Comparison of ENCODE assay signal across 1 cellular context in the genomic region with DNA sequence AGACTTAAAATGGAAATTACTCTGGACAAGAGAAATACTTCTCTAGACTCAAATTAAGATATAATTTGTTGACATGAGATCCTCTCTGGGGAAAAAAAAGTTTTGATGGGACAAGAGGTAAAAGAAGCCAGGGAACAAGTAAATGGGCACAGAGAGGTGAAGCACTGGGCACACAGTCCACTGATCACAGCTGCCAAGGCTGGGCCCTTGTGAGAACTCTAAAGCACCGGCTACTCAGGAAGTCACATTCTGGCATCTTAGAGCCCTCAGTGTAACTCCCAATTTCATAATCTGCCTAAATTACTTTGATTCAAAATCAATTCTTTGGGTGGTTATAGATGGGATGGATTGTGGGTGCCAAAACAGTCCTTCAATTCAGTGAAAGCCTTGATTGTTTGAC.
TF ChIP-seq lines count a peak whose summit lies in the region.

No MANE protein-coding gene starts in this region.

TF ChIP-seq in GM12878, 131 proteins besides CTCF, POLR2A, EP300 and RAD21 (continued from another document):
- TF ChIP-seq, protein P1, sequence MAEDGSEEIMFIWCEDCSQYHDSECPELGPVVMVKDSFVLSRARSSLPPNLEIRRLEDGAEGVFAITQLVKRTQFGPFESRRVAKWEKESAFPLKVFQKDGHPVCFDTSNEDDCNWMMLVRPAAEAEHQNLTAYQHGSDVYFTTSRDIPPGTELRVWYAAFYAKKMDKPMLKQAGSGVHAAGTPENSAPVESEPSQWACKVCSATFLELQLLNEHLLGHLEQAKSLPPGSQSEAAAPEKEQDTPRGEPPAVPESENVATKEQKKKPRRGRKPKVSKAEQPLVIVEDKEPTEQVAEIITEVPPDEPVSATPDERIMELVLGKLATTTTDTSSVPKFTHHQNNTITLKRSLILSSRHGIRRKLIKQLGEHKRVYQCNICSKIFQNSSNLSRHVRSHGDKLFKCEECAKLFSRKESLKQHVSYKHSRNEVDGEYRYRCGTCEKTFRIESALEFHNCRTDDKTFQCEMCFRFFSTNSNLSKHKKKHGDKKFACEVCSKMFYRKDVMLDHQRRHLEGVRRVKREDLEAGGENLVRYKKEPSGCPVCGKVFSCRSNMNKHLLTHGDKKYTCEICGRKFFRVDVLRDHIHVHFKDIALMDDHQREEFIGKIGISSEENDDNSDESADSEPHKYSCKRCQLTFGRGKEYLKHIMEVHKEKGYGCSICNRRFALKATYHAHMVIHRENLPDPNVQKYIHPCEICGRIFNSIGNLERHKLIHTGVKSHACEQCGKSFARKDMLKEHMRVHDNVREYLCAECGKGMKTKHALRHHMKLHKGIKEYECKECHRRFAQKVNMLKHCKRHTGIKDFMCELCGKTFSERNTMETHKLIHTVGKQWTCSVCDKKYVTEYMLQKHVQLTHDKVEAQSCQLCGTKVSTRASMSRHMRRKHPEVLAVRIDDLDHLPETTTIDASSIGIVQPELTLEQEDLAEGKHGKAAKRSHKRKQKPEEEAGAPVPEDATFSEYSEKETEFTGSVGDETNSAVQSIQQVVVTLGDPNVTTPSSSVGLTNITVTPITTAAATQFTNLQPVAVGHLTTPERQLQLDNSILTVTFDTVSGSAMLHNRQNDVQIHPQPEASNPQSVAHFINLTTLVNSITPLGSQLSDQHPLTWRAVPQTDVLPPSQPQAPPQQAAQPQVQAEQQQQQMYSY (CRISPR knock-in tag; IDR thresholded peaks at IDR 0.05), result no peak
- no peak for TF ChIP-seq NRF1 (conservative IDR thresholded peaks at IDR 0.05; ENCODE audit: low read depth, low read length)
- TF ChIP-seq, protein P2, sequence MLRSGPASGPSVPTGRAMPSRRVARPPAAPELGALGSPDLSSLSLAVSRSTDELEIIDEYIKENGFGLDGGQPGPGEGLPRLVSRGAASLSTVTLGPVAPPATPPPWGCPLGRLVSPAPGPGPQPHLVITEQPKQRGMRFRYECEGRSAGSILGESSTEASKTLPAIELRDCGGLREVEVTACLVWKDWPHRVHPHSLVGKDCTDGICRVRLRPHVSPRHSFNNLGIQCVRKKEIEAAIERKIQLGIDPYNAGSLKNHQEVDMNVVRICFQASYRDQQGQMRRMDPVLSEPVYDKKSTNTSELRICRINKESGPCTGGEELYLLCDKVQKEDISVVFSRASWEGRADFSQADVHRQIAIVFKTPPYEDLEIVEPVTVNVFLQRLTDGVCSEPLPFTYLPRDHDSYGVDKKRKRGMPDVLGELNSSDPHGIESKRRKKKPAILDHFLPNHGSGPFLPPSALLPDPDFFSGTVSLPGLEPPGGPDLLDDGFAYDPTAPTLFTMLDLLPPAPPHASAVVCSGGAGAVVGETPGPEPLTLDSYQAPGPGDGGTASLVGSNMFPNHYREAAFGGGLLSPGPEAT (IDR thresholded peaks at IDR 0.05; ENCODE audit: low read depth), result no peak
- no peak for TF ChIP-seq RFX5 (IDR thresholded peaks at IDR 0.05; ENCODE audit: low read depth, low read length)
- TF ChIP-seq, protein P3, sequence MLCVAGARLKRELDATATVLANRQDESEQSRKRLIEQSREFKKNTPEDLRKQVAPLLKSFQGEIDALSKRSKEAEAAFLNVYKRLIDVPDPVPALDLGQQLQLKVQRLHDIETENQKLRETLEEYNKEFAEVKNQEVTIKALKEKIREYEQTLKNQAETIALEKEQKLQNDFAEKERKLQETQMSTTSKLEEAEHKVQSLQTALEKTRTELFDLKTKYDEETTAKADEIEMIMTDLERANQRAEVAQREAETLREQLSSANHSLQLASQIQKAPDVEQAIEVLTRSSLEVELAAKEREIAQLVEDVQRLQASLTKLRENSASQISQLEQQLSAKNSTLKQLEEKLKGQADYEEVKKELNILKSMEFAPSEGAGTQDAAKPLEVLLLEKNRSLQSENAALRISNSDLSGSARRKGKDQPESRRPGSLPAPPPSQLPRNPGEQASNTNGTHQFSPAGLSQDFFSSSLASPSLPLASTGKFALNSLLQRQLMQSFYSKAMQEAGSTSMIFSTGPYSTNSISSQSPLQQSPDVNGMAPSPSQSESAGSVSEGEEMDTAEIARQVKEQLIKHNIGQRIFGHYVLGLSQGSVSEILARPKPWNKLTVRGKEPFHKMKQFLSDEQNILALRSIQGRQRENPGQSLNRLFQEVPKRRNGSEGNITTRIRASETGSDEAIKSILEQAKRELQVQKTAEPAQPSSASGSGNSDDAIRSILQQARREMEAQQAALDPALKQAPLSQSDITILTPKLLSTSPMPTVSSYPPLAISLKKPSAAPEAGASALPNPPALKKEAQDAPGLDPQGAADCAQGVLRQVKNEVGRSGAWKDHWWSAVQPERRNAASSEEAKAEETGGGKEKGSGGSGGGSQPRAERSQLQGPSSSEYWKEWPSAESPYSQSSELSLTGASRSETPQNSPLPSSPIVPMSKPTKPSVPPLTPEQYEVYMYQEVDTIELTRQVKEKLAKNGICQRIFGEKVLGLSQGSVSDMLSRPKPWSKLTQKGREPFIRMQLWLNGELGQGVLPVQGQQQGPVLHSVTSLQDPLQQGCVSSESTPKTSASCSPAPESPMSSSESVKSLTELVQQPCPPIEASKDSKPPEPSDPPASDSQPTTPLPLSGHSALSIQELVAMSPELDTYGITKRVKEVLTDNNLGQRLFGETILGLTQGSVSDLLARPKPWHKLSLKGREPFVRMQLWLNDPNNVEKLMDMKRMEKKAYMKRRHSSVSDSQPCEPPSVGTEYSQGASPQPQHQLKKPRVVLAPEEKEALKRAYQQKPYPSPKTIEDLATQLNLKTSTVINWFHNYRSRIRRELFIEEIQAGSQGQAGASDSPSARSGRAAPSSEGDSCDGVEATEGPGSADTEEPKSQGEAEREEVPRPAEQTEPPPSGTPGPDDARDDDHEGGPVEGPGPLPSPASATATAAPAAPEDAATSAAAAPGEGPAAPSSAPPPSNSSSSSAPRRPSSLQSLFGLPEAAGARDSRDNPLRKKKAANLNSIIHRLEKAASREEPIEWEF (IDR thresholded peaks at IDR 0.05; ENCODE audit: insufficient replicate concordance, low read depth, low read length), result no peak
- no peak for TF ChIP-seq EGR1 (IDR thresholded peaks at IDR 0.05; ENCODE audit: borderline replicate concordance in 1 of 2, low read depth in 2 of 2, low read length in 2 of 2)
